In the genomic region with DNA sequence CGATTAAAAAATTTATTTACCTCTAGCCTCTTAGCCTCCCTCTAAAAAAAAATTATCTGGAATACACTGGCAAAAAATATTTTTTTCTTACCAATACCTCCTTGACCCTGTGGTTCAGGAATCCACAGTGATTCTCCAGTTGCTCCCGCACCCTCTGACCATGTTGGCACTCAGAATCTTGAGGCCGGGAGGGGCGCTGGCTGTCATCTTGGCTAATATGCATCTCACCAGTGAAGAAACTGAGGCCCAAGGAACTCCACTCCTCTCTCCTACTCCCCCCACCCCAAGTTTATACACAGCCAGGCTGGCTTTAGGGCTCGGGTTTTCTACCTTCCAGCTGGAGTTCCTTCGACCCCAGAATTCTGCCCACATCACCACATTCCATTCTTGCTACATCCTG, we compare ENCODE assay signal across 21 cellular contexts.
"Had no signal": no experiment of that assay in that cellular context is flagged by ENCODE, and none has a peak within 500 bp of the region (broad histone marks: within the 10 kb centered on the region; RNA-seq: fewer than 3 reads in every experiment).

No MANE protein-coding gene starts in this region.

- H3K27me3 Mint-ChIP-seq: progenitor cell of endocrine pancreas had no signal

- H3K4me1 ChIP-seq: foreskin keratinocyte, pancreas had no signal

- H3K27me3 ChIP-seq: esophagus squamous epithelium, foreskin keratinocyte, neural progenitor cell, pancreas, tibial artery, upper lobe of left lung, vagina had no signal

- H3K4me2 ChIP-seq: neural progenitor cell had no signal

- FAIRE-seq: endometrium, kidney, pancreas had no signal

- ATAC-seq: foreskin keratinocyte; left cardiac atrium; left ventricle myocardium superior; naive thymus-derived CD8-positive, alpha-beta T cell; pancreas; right cardiac atrium; stimulated activated memory B cell treated with anti-CD40 and anti-IgM and Interleukin-4, amounts not matched to agents 10 μg/mL and 1 μg/mL and 100 μg/mL, for 72 hours had no signal

- H3K9me3 Mint-ChIP-seq: naive thymus-derived CD8-positive, alpha-beta T cell; neural progenitor cell; stimulated activated memory B cell treated with anti-CD40 and anti-IgM and Interleukin-4, amounts not matched to agents 10 μg/mL and 1 μg/mL and 100 μg/mL, for 72 hours; stimulated activated naive CD8-positive, alpha-beta T cell treated with anti-CD3 and anti-CD28 coated beads, Interleukin-15, Interleukin-2, amounts not matched to agents 100 ng/mL and 50 ng/mL, for 24 hours had no signal

- H3K27ac Mint-ChIP-seq: naive thymus-derived CD8-positive, alpha-beta T cell; neural progenitor cell; progenitor cell of endocrine pancreas; stimulated activated memory B cell treated with anti-CD40 and anti-IgM and Interleukin-4, amounts not matched to agents 10 μg/mL and 1 μg/mL and 100 μg/mL, for 72 hours had no signal

- H3K9me3 ChIP-seq: esophagus squamous epithelium, pancreas, tibial artery, upper lobe of left lung, vagina had no signal

- H3K9ac ChIP-seq: neural progenitor cell had no signal

- H3K4me3 ChIP-seq: esophagus squamous epithelium, lung, neural progenitor cell, pancreas, tibial artery, upper lobe of left lung, vagina had no signal

- H3K27ac ChIP-seq: epithelial cell of prostate, esophagus squamous epithelium, foreskin keratinocyte, neural progenitor cell, pancreas, tibial artery, upper lobe of left lung, vagina had no signal

- H3K36me3 ChIP-seq: esophagus squamous epithelium, neural progenitor cell, pancreas, tibial artery, upper lobe of left lung, vagina had no signal

- H3K36me3 Mint-ChIP-seq: naive thymus-derived CD8-positive, alpha-beta T cell; stimulated activated memory B cell treated with anti-CD40 and anti-IgM and Interleukin-4, amounts not matched to agents 10 μg/mL and 1 μg/mL and 100 μg/mL, for 72 hours had no signal

- H3K4me3 Mint-ChIP-seq: naive thymus-derived CD8-positive, alpha-beta T cell; neural progenitor cell; stimulated activated memory B cell treated with anti-CD40 and anti-IgM and Interleukin-4, amounts not matched to agents 10 μg/mL and 1 μg/mL and 100 μg/mL, for 72 hours; stimulated activated naive CD8-positive, alpha-beta T cell treated with anti-CD3 and anti-CD28 coated beads, Interleukin-15, Interleukin-2, amounts not matched to agents 100 ng/mL and 50 ng/mL, for 24 hours had no signal

- DNase-seq: effector memory CD4-positive, alpha-beta T cell; esophagus squamous epithelium; foreskin keratinocyte; kidney; left cardiac atrium; left ventricle myocardium superior; naive thymus-derived CD8-positive, alpha-beta T cell; nucleus accumbens; pancreas; right cardiac atrium; stimulated activated CD4-positive, alpha-beta T cell treated with anti-CD3 and anti-CD28 coated beads, Interleukin-4, amount 100 ng/mL, for 24 hours; tibial artery; upper lobe of left lung had no signal
